Comparison of ENCODE assay signal across 8 cellular contexts in genomic region chr3:42179110-42179725, GRCh38.
DNase-seq lines count a peak whose midpoint lies in the region; TF ChIP-seq lines count a peak whose summit lies in the region.

No MANE protein-coding gene starts in this region.

- 8% methylated on average over 7 of the region's 7 CpGs for WGBS in mammary epithelial cell (ENCODE audit: low coverage, missing lambda C conversion rate)
- WGBS in thyroid gland, 2 donors, result 40 to 43% methylated on average over 7 of the region's 7 CpGs

- TF ChIP-seq POLR2A in thyroid gland (IDR thresholded peaks at IDR 0.05), result no peak

- no peaks in the 10 kb centered on the region for H4K20me1 ChIP-seq in mammary epithelial cell (ENCODE audit: insufficient read depth, low read length)

- H3K27me3 ChIP-seq in mammary epithelial cell (ENCODE audit: insufficient read depth, low read length) (no peaks in the 10 kb centered on the region), kidney epithelial cell (ENCODE audit: control insufficient read depth, insufficient read depth, low read length) (no peaks in the 10 kb centered on the region), thyroid gland (no peaks in the 10 kb centered on the region)

- H3K27me3 Mint-ChIP-seq in IgD-negative memory B cell, result no peaks in the 10 kb centered on the region

- no peak overlapping the region for H2AFZ ChIP-seq in mammary epithelial cell (ENCODE audit: low read depth, low read length)

- TF ChIP-seq CTCF in mammary epithelial cell (conservative IDR thresholded peaks at IDR 0.05 in 1 of 2, IDR thresholded peaks at IDR 0.05 in 1 of 2; ENCODE audit: extremely low read depth in 1 of 2, insufficient read depth in 1 of 2, low read depth in 1 of 2, low read length in 2 of 2), result no peak
- no peak for TF ChIP-seq CTCF in kidney epithelial cell (IDR thresholded peaks at IDR 0.05; ENCODE audit: insufficient read depth, low read length, poor library complexity, severe bottlenecking)
- no peak for TF ChIP-seq CTCF in thyroid gland (IDR thresholded peaks at IDR 0.05)

- peak; percentile 39 for DNase-seq in CD1c-positive myeloid dendritic cell (ENCODE audit: extremely low spot score)
- DNase-seq in mammary epithelial cell, result peak; percentile 97
- DNase-seq in kidney epithelial cell (ENCODE audit: low read depth), result peak; percentile 85
- DNase-seq in thyroid gland, result peak; percentile 52 to 59
- DNase-seq in retina, result no peak
- no peak for DNase-seq in stimulated activated naive CD4-positive, alpha-beta T cell treated with Interleukin-2 at 50 U/mL for 16 hours (lab: John Stamatoyannopoulos, UW)
- no peak for DNase-seq in stimulated activated CD8-positive, alpha-beta memory T cell treated with anti-CD3 and anti-CD28 coated beads, Interleukin-4, amount 100 ng/mL, for 48 hours

- CTCF ChIA-PET in mammary epithelial cell (lab: Charles Lee; ENCODE audit: low non-redundant PET), result interaction anchor here (0.7 kb wide), 1 partner anchor 244 kb away, joined by 5 read pairs; no protein-coding TSS in a partner anchor

- peak overlapping the region in 2 of 3 donors; percentile 25 to 72 for H3K27ac Mint-ChIP-seq in IgD-negative memory B cell

- peak overlapping the region; percentile 75 for H3K4me2 ChIP-seq in mammary epithelial cell (ENCODE audit: insufficient read depth, low read depth, low read length)

- intact Hi-C loops in mammary epithelial cell (cut with micrococcal nuclease), result loop anchor here (2.0 kb wide), 2 partner anchors 18 to 50 kb away; no protein-coding TSS in a partner anchor
- intact Hi-C loops in thyroid gland (cut with DNase I), result no loop called here

- H3K79me2 ChIP-seq in mammary epithelial cell (ENCODE audit: insufficient read depth, low read length), result peaks cover 79% of the 10 kb centered on the region

- TSS peak; percentile 99 for BruUV-seq in mammary epithelial cell (replicated peaks; lab: Mats Ljungman, UMichigan)

- H3K4me3 ChIP-seq in mammary epithelial cell (replicated peaks in 1 of 3; ENCODE audit: insufficient read depth in 1 of 3, low read depth in 2 of 3, low read length in 3 of 3) (no peak overlapping the region), kidney epithelial cell (ENCODE audit: low read depth, low read length) (no peak overlapping the region), thyroid gland (replicated peaks in 1 of 3) (no peak overlapping the region)

- H3K4me1 ChIP-seq in mammary epithelial cell (ENCODE audit: insufficient read depth, low read length) (peaks cover 52% of the 10 kb centered on the region), thyroid gland (peaks cover 11 to 20% of the 10 kb centered on the region in 2 donors)

- peaks cover 5% of the 10 kb centered on the region for H3K36me3 Mint-ChIP-seq in IgD-negative memory B cell

- no peaks in the 10 kb centered on the region for H3K9me3 Mint-ChIP-seq in IgD-negative memory B cell

- no peak overlapping the region for H3K4me3 Mint-ChIP-seq in IgD-negative memory B cell

- H3K9ac ChIP-seq in mammary epithelial cell (ENCODE audit: insufficient read depth, low read length), result peak overlapping the region; percentile 62

- dilution Hi-C loops in mammary epithelial cell (cut with HindIII; ENCODE audit: low sequenced_read_pairs), result no loop called here

- no peaks in the 10 kb centered on the region for H3K9me3 ChIP-seq in mammary epithelial cell (replicated peaks; ENCODE audit: insufficient read depth, low read length)
- H3K9me3 ChIP-seq in thyroid gland, result no peaks in the 10 kb centered on the region

- H3K4me1 Mint-ChIP-seq in IgD-negative memory B cell, result peaks cover 10 to 17% (median 11%) of the 10 kb centered on the region in 3 donors

- H3K36me3 ChIP-seq in mammary epithelial cell (ENCODE audit: insufficient read depth, low read length), result no peaks in the 10 kb centered on the region
- H3K36me3 ChIP-seq in kidney epithelial cell (ENCODE audit: control insufficient read depth, insufficient read depth, low read length), result no peaks in the 10 kb centered on the region
- no peaks in the 10 kb centered on the region for H3K36me3 ChIP-seq in thyroid gland

- H3K27ac ChIP-seq in mammary epithelial cell (ENCODE audit: insufficient read depth, low read depth, low read length) (peak overlapping the region; percentile 89), thyroid gland (no peak overlapping the region)

- in situ Hi-C loops in mammary epithelial cell (cut with MboI; ENCODE audit: low sequenced_read_pairs in 2 of 2), result loop anchor here in 1 of 2 donors (25.0 kb wide), 1 partner anchor 292 kb away; no protein-coding TSS in a partner anchor

Comparison
In these comparisons a context has a peak if more than half of its experiments do, and no peak if none do; other contexts are left out.
1. DNase-seq: peak in CD1c-positive myeloid dendritic cell (single experiment), mammary epithelial cell (single experiment), kidney epithelial cell (single experiment) and thyroid gland (2 of 2); none in retina (single experiment), stimulated activated naive CD4-positive, alpha-beta T cell treated with Interleukin-2 at 50 U/mL for 16 hours (single experiment) and stimulated activated CD8-positive, alpha-beta memory T cell treated with anti-CD3 and anti-CD28 coated beads, Interleukin-4, amount 100 ng/mL, for 48 hours (single experiment).